In the genomic region with DNA sequence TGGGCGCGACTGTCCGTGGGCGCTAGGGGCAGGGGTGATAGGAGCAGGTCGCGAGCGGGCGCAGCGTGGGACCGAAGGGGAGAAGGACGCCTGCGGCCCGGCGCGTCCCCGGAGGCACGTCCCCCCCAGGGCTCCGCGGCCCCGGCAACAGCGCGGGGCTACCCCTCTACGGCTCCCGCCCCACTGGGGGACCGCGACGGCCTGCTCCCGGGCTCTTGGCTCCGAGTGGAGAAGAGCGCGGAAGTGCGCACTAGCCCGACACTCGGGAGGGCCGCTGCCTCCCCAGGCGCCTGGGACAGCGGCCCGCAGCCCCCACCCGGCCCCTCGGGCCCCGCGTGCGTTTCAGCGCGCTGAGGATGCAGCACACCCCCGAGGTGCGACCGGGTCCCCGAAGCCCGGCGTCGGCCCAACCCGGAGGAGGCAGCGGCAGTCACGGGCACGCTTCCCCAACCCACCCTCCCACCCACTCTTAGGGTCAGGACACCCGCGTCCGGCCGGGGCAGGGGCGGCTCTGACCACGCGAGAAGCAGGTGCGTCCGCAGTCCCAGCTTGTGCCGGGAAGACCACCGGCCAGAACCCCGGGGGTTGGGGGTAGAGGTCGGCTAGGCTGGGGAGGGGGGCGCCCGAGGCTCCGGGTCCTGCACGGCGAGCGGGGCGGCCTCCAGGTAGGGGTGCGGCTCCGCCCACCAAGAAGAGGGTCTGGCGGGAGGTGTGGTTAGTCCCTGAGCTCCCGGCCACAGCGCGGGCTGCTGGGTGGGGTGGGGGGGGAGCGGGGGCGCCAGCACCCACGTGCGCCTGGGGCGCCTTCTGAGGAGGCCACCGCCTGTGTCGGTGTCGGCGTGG, we compare ENCODE assay signal across 9 cellular contexts. TPM values are rescaled to one million over a fixed set of nuclear protein-coding genes. Genes with fewer than 3 reads are reported as not detected.
DNase-seq lines count a peak whose midpoint lies in the region; ATAC-seq and TF ChIP-seq lines count a peak whose summit lies in the region.
"Had no signal": no experiment of that assay in that cellular context is flagged by ENCODE, and none has a peak within 500 bp of the region (broad histone marks: within the 10 kb centered on the region; RNA-seq: fewer than 3 reads in every experiment).

No MANE protein-coding gene starts in this region.

- ATAC-seq in HG03159 (IDR thresholded peaks at IDR 0.05; ENCODE audit: unreplicated experiment) (no peak), body of pancreas (no peak), esophagus mucosa (no peak)

- H3K4me1 Mint-ChIP-seq in CD14-positive monocyte (peaks cover 13% of the 10 kb centered on the region), endodermal cell (no peaks in the 10 kb centered on the region)

- H3K9me3 ChIP-seq in endodermal cell (ENCODE audit: control insufficient read depth, low read length) (no peaks in the 10 kb centered on the region), neural cell (ENCODE audit: low read length) (no peaks in the 10 kb centered on the region), body of pancreas (no peaks in the 10 kb centered on the region)

- intact Hi-C loops in CD14-positive monocyte (cut with micrococcal nuclease) = loop anchor here (2.0 to 5.0 kb wide), 2 partner anchors 30 to 33 kb away; partner anchors contain the start of gene NELFA (in 1 of the 2)
- intact Hi-C loops in body of pancreas (cut with DNase I) = no loop called here

- H3K9me3 Mint-ChIP-seq in CD14-positive monocyte (peaks cover 12 to 21% (median 15%) of the 10 kb centered on the region in 7 donors), endodermal cell (no peaks in the 10 kb centered on the region)

- TF ChIP-seq CTCF in CD14-positive monocyte (IDR thresholded peaks at IDR 0.05) (no peak), endodermal cell (conservative IDR thresholded peaks at IDR 0.05) (no peak), neural cell (IDR thresholded peaks at IDR 0.05; ENCODE audit: poor library complexity, severe bottlenecking) (no peak), body of pancreas (IDR thresholded peaks at IDR 0.05) (no peak)

- H3K4me3 Mint-ChIP-seq in CD14-positive monocyte (peak overlapping the region; percentile 37 to 61), endodermal cell (peak overlapping the region; percentile 68)

- H3K9ac ChIP-seq in endodermal cell (ENCODE audit: extremely low read depth, low read length, poor library complexity, severe bottlenecking) (no peak overlapping the region), neural cell (ENCODE audit: low read length) (peak overlapping the region; percentile 84)

- DNase-seq in CD14-positive monocyte (ENCODE audit: low spot score) (no peak), endodermal cell (peak; percentile 73), SKM-1 (lab: John Stamatoyannopoulos, UW; ENCODE audit: unreplicated experiment) (no peak), body of pancreas (no peak)
- DNase-seq in Jurkat, Clone E6-1 (ENCODE audit: low read depth, low spot score) = no peak
- DNase-seq: RPMI8226 had no signal

- TF ChIP-seq RAD21 in neural cell (conservative IDR thresholded peaks at IDR 0.05) = no peak

- H3K27ac ChIP-seq in endodermal cell (ENCODE audit: low read depth, low read length) = no peak overlapping the region
- H3K27ac ChIP-seq in neural cell (ENCODE audit: low read length) = no peak overlapping the region
- no peak overlapping the region for H3K27ac ChIP-seq in body of pancreas

- TF ChIP-seq POLR2A in body of pancreas (IDR thresholded peaks at IDR 0.05) = no peak

- H3K27ac Mint-ChIP-seq in CD14-positive monocyte (no peak overlapping the region), endodermal cell (no peak overlapping the region)

- H3K27me3 ChIP-seq in endodermal cell (ENCODE audit: control insufficient read depth, insufficient read depth, low read length, poor library complexity, severe bottlenecking) (peaks cover 59% of the 10 kb centered on the region), neural cell (ENCODE audit: insufficient read depth, low read depth, low read length) (peaks cover 20% of the 10 kb centered on the region), body of pancreas (no peaks in the 10 kb centered on the region)

- H3K9me2 ChIP-seq in neural cell (ENCODE audit: insufficient read depth, low read length) = no peaks in the 10 kb centered on the region

- H3K4me1 ChIP-seq in endodermal cell (ENCODE audit: control insufficient read depth, insufficient read depth, low read length) (no peaks in the 10 kb centered on the region), body of pancreas (peaks cover 33% of the 10 kb centered on the region)

- no peaks in the 10 kb centered on the region for H4K20me1 ChIP-seq in neural cell (ENCODE audit: insufficient read depth)

- peak overlapping the region; percentile 61 for H3K4me3 ChIP-seq in Jurkat, Clone E6-1 (ENCODE audit: low read length)
- H3K4me3 ChIP-seq in endodermal cell (ENCODE audit: low read length) (peak overlapping the region; percentile 82), neural cell (ENCODE audit: low read length) (peak overlapping the region; percentile 92), body of pancreas (no peak overlapping the region)

- peak overlapping the region; percentile 76 for H2AFZ ChIP-seq in neural cell (ENCODE audit: low read depth, low read length)

- H3K36me3 Mint-ChIP-seq in CD14-positive monocyte = peaks cover 2 to 10% of the 10 kb centered on the region in 2 donors
- H3K36me3 Mint-ChIP-seq in endodermal cell (ENCODE audit: low read depth) = peaks cover 4% of the 10 kb centered on the region

- peaks cover 12% of the 10 kb centered on the region for H3K79me2 ChIP-seq in neural cell (replicated peaks; ENCODE audit: insufficient read depth, low read length)

- 15 to 27% methylated on average over 12 to 85 of the region's 91 CpGs for WGBS in endodermal cell (ENCODE audit: insufficient coverage in 1 of 2, insufficient read length in 1 of 2), 2 experiments
- 5 to 12% methylated on average over 16 to 69 of the region's 91 CpGs for WGBS in body of pancreas, 2 donors

- no peak for TF ChIP-seq EP300 in neural cell (conservative IDR thresholded peaks at IDR 0.05; ENCODE audit: poor library complexity, severe bottlenecking)

- H3K27me3 Mint-ChIP-seq in CD14-positive monocyte (ENCODE audit: low read depth in 3 of 3) (peaks cover 34 to 70% (median 36%) of the 10 kb centered on the region in 3 donors), endodermal cell (ENCODE audit: insufficient read depth) (peaks cover 58% of the 10 kb centered on the region)

- no peaks in the 10 kb centered on the region for H3K36me3 ChIP-seq in endodermal cell (ENCODE audit: control insufficient read depth, insufficient read depth, low read length)
- no peaks in the 10 kb centered on the region for H3K36me3 ChIP-seq in neural cell (ENCODE audit: insufficient read depth, low read length)
- no peaks in the 10 kb centered on the region for H3K36me3 ChIP-seq in body of pancreas (replicated peaks in 1 of 2; ENCODE audit: insufficient read depth in 1 of 2, low read depth in 2 of 2)

- peak overlapping the region; percentile 1 for H3K4me2 ChIP-seq in neural cell (ENCODE audit: low read length)

- no peaks in the 10 kb centered on the region for H3F3A ChIP-seq in neural cell (ENCODE audit: insufficient read depth, low read length, poor library complexity, severe bottlenecking)

TF ChIP-seq in neural cell, 6 proteins besides CTCF, POLR2A, EP300 and RAD21:
- TF ChIP-seq MXI1 (conservative IDR thresholded peaks at IDR 0.05; ENCODE audit: poor library complexity, severe bottlenecking) = no peak
- no peak for TF ChIP-seq EZH2 (IDR thresholded peaks at IDR 0.05; ENCODE audit: borderline replicate concordance, insufficient read depth, low read length, poor library complexity, severe bottlenecking)
- TF ChIP-seq, protein P1, sequence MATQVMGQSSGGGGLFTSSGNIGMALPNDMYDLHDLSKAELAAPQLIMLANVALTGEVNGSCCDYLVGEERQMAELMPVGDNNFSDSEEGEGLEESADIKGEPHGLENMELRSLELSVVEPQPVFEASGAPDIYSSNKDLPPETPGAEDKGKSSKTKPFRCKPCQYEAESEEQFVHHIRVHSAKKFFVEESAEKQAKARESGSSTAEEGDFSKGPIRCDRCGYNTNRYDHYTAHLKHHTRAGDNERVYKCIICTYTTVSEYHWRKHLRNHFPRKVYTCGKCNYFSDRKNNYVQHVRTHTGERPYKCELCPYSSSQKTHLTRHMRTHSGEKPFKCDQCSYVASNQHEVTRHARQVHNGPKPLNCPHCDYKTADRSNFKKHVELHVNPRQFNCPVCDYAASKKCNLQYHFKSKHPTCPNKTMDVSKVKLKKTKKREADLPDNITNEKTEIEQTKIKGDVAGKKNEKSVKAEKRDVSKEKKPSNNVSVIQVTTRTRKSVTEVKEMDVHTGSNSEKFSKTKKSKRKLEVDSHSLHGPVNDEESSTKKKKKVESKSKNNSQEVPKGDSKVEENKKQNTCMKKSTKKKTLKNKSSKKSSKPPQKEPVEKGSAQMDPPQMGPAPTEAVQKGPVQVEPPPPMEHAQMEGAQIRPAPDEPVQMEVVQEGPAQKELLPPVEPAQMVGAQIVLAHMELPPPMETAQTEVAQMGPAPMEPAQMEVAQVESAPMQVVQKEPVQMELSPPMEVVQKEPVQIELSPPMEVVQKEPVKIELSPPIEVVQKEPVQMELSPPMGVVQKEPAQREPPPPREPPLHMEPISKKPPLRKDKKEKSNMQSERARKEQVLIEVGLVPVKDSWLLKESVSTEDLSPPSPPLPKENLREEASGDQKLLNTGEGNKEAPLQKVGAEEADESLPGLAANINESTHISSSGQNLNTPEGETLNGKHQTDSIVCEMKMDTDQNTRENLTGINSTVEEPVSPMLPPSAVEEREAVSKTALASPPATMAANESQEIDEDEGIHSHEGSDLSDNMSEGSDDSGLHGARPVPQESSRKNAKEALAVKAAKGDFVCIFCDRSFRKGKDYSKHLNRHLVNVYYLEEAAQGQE (IDR thresholded peaks at IDR 0.05; ENCODE audit: borderline replicate concordance) = no peak
- TF ChIP-seq TAF1 (IDR thresholded peaks at IDR 0.05; ENCODE audit: low read depth) = no peak
- no peak for TF ChIP-seq SMC3 (conservative IDR thresholded peaks at IDR 0.05; ENCODE audit: poor library complexity)
- TF ChIP-seq POLR2AphosphoS5 (IDR thresholded peaks at IDR 0.05) = no peak

RNA-seq across cellular contexts. Expression of gene NAT8L, which starts 18.5 kb away (rescaled TPM):
- polyA plus RNA-seq in CD14-positive monocyte = not detected
- polyA plus RNA-seq in Jurkat, Clone E6-1 (2012; ENCODE audit: insufficient read depth, insufficient read length) = 8.2 TPM
- total RNA-seq in endodermal cell = 1 to 10 TPM; 5.0 to 6.4 TPM
- polyA plus RNA-seq in endodermal cell (2013, experiment 1 of 2) = 13.4 TPM
- 11.1 TPM for polyA plus RNA-seq in endodermal cell (2013, experiment 2 of 2)
- 12.6 and 15.4 TPM in 2 replicates for polyA plus RNA-seq in neural cell
- polyA minus RNA-seq in neural cell = 19.0 and 20.5 TPM in 2 replicates
- 10 to 100 TPM in 1 of 2 donors, 1 to 10 TPM in 1; 3.6 to 18.8 TPM for total RNA-seq in body of pancreas
- total RNA-seq in esophagus mucosa = 0.04 TPM

RNA-seq across cellular contexts. Expression of gene NELFA, which starts 31.8 kb away (rescaled TPM):
- polyA plus RNA-seq in CD14-positive monocyte (10 to 100 TPM; 10.0 to 10.5 TPM), neural cell (40.5 and 56.7 TPM in 2 replicates)
- polyA plus RNA-seq in Jurkat, Clone E6-1 (2012; ENCODE audit: insufficient read depth, insufficient read length) = 44.9 TPM
- total RNA-seq in endodermal cell (10 to 100 TPM; 54.8 to 60.1 TPM), body of pancreas (10 to 100 TPM; 19.7 to 74.5 TPM), esophagus mucosa (25.8 TPM)
- polyA plus RNA-seq in endodermal cell (2013, experiment 1 of 2) = 43.8 TPM
- 43.0 TPM for polyA plus RNA-seq in endodermal cell (2013, experiment 2 of 2)
- 48.6 and 57.2 TPM in 2 replicates for polyA minus RNA-seq in neural cell

Comparison
In these comparisons a context has a peak if more than half of its experiments do, and no peak if none do; other contexts are left out.
1. H3K4me3 ChIP-seq: peak in Jurkat, Clone E6-1 (single experiment), endodermal cell (single experiment) and neural cell (single experiment); none in body of pancreas (0 of 2).